Comparison of ENCODE assay signal across 26 cellular contexts in genomic region chr3:124163689-124164088, GRCh38.
"Had no signal": no experiment of that assay in that cellular context is flagged by ENCODE, and none has a peak within 500 bp of the region (broad histone marks: within the 10 kb centered on the region; RNA-seq: fewer than 3 reads in every experiment).

No MANE protein-coding gene starts in this region.

- H3K4me3 Mint-ChIP-seq: mesothelial cell of epicardium; naive thymus-derived CD4-positive, alpha-beta T cell; natural killer cell treated with Interleukin-12 subunit alpha and Interleukin-12 subunit beta and Interleukin-15 and Interleukin-18, amount 100 ng/mL, for 72 hours; stimulated activated naive B cell treated with anti-CD40 and anti-IgM and Interleukin-4, amounts not matched to agents 10 μg/mL and 1 μg/mL and 100 μg/mL, for 72 hours had no signal

- H3K27ac ChIP-seq: lower lobe of right lung, ovary, right atrium auricular region, skin epidermis, stomach, testis, thyroid gland, transverse colon, upper lobe of left lung, vagina had no signal

- H3K27me3 ChIP-seq: ovary, right atrium auricular region, stomach, testis, thyroid gland, transverse colon, upper lobe of left lung, vagina had no signal

- H3K9me3 Mint-ChIP-seq: mesothelial cell of epicardium; natural killer cell treated with Interleukin-12 subunit alpha and Interleukin-12 subunit beta and Interleukin-15 and Interleukin-18, amount 100 ng/mL, for 72 hours; stimulated activated naive B cell treated with anti-CD40 and anti-IgM and Interleukin-4, amounts not matched to agents 10 μg/mL and 1 μg/mL and 100 μg/mL, for 72 hours had no signal

- H3K9me3 ChIP-seq: lower lobe of right lung, ovary, right atrium auricular region, stomach, testis, thyroid gland, transverse colon, upper lobe of left lung, vagina had no signal

- H3K4me1 ChIP-seq: lower lobe of right lung, testis, thyroid gland, upper lobe of left lung, vagina had no signal

- H3K27me3 Mint-ChIP-seq: progenitor cell of endocrine pancreas had no signal

- H3K36me3 Mint-ChIP-seq: mesothelial cell of epicardium; naive thymus-derived CD4-positive, alpha-beta T cell; natural killer cell treated with Interleukin-12 subunit alpha and Interleukin-12 subunit beta and Interleukin-15 and Interleukin-18, amount 100 ng/mL, for 72 hours; stimulated activated naive B cell treated with anti-CD40 and anti-IgM and Interleukin-4, amounts not matched to agents 10 μg/mL and 1 μg/mL and 100 μg/mL, for 72 hours had no signal

- ATAC-seq: left ventricle myocardium superior; lower lobe of right lung; naive thymus-derived CD4-positive, alpha-beta T cell; natural killer cell treated with Interleukin-12 subunit alpha and Interleukin-12 subunit beta and Interleukin-15 and Interleukin-18, amount 100 ng/mL, for 72 hours; sciatic nerve; stimulated activated naive B cell treated with anti-CD40 and anti-IgM and Interleukin-4, amounts not matched to agents 10 μg/mL and 1 μg/mL and 100 μg/mL, for 72 hours; stimulated activated naive CD8-positive, alpha-beta T cell treated with anti-CD3 and anti-CD28 coated beads, Interleukin-15, Interleukin-2, amounts not matched to agents 100 U/mL and 50 U/mL, for 24 hours had no signal

- H3K27ac Mint-ChIP-seq: mesothelial cell of epicardium; naive thymus-derived CD4-positive, alpha-beta T cell; natural killer cell treated with Interleukin-12 subunit alpha and Interleukin-12 subunit beta and Interleukin-15 and Interleukin-18, amount 100 ng/mL, for 72 hours; progenitor cell of endocrine pancreas; stimulated activated naive B cell treated with anti-CD40 and anti-IgM and Interleukin-4, amounts not matched to agents 10 μg/mL and 1 μg/mL and 100 μg/mL, for 72 hours had no signal

- DNase-seq: hypothalamus; islet precursor cell; left ventricle myocardium superior; lower lobe of right lung; mammary epithelial cell; mesenchymal stem cell; naive thymus-derived CD4-positive, alpha-beta T cell; ovary; stimulated activated CD4-positive, alpha-beta T cell treated with anti-CD3 and anti-CD28 coated beads, Interleukin-12 subunit alpha, Interleukin-12 subunit beta, amount 100 ng/mL, for 4 hours; stimulated activated CD4-positive, alpha-beta T cell treated with anti-CD3 and anti-CD28 coated beads, Interleukin-15, amount 100 ng/mL, for 24 hours; stimulated activated CD4-positive, alpha-beta T cell treated with anti-CD3 and anti-CD28 coated beads, Interleukin-2, amount 100 ng/mL, for 24 hours; stimulated activated CD4-positive, alpha-beta T cell treated with anti-CD3 and anti-CD28 coated beads, Interleukin-4, amount 100 ng/mL, for 1 hour; stimulated activated naive B cell treated with anti-CD40 and anti-IgM and Interleukin-4, amounts not matched to agents 10 μg/mL and 1 μg/mL and 100 μg/mL, for 72 hours; stimulated activated naive CD8-positive, alpha-beta T cell treated with anti-CD3 and anti-CD28 coated beads, Interleukin-15, Interleukin-2, amounts not matched to agents 100 U/mL and 50 U/mL, for 24 hours; stomach; testis; thyroid gland; transverse colon; upper lobe of left lung had no signal

- H3K36me3 ChIP-seq: lower lobe of right lung, ovary, right atrium auricular region, stomach, thyroid gland, transverse colon, upper lobe of left lung, vagina had no signal

- H3K4me3 ChIP-seq: lower lobe of right lung, ovary, right atrium auricular region, skin epidermis, stomach, testis, thyroid gland, transverse colon, upper lobe of left lung, vagina had no signal

- H3K4me1 Mint-ChIP-seq: mesothelial cell of epicardium; naive thymus-derived CD4-positive, alpha-beta T cell; stimulated activated naive B cell treated with anti-CD40 and anti-IgM and Interleukin-4, amounts not matched to agents 10 μg/mL and 1 μg/mL and 100 μg/mL, for 72 hours had no signal
